In genomic region chr10:58517481-58518355, GRCh38 we compare ENCODE assay signal across 23 cellular contexts. TPM values are rescaled to one million over a fixed set of nuclear protein-coding genes. Genes with fewer than 3 reads are reported as not detected.
DNase-seq lines count a peak whose midpoint lies in the region; ATAC-seq, FAIRE-seq and TF ChIP-seq lines count a peak whose summit lies in the region.
"Had no signal": no experiment of that assay in that cellular context is flagged by ENCODE, and none has a peak within 500 bp of the region (broad histone marks: within the 10 kb centered on the region; RNA-seq: fewer than 3 reads in every experiment).

No MANE protein-coding gene starts in this region.

- H3K36me3 ChIP-seq in ascending aorta = no peaks in the 10 kb centered on the region
- H3K36me3 ChIP-seq: esophagus squamous epithelium, spleen, suprapubic skin had no signal

- H3K4me1 ChIP-seq in A549 (peaks cover 36% of the 10 kb centered on the region), ascending aorta (no peaks in the 10 kb centered on the region)

- CTCF ChIA-PET in A549 (lab: Yijun Ruan, JAX) = interaction anchor here (0.6 to 2.2 kb wide), 9 partner anchors 10 to 124 kb away, joined by 3 to 6 read pairs (median 4); no protein-coding TSS in a partner anchor

- intact Hi-C loops in ascending aorta (cut with DNase I) = no loop called here

- ATAC-seq in A549 (no peak), GM19463 (IDR thresholded peaks at IDR 0.05; ENCODE audit: unreplicated experiment) (peak; percentile 42), HG03520 (IDR thresholded peaks at IDR 0.05; ENCODE audit: unreplicated experiment) (peak; percentile 37), HG03139 (IDR thresholded peaks at IDR 0.05; ENCODE audit: unreplicated experiment) (no peak)
- ATAC-seq: CD8-positive, alpha-beta T cell; T-cell had no signal

- H3K4me2 ChIP-seq in A549 = peak overlapping the region; percentile 85

- no peak for DNase-seq in A549 (ENCODE audit: low read depth in 1 of 2, low spot score in 1 of 2)
- no peak for DNase-seq in epithelial cell of proximal tubule (ENCODE audit: low read depth)
- DNase-seq in ascending aorta (ENCODE audit: low spot score in 2 of 2) = no peak
- DNase-seq in 8988T = no peak
- DNase-seq in NCI-H2196 treated with DMSO at 0.1 percent for 48 hours (lab: John Stamatoyannopoulos, UW; ENCODE audit: unreplicated experiment) = no peak
- DNase-seq: activated CD4-positive, alpha-beta T cell treated with anti-CD3 and anti-CD28 coated beads, Interleukin-2, amount 50 U/mL, for 4 hours; activated naive CD4-positive, alpha-beta T cell treated with anti-CD3 and anti-CD28 coated beads for 36 hours; aorta; CD8-positive, alpha-beta T cell; DMS79; effector CD8-positive, alpha-beta T cell; esophagus squamous epithelium; glutamatergic neuron; NCI-H1417 treated with DMSO at 0.1 percent for 48 hours; NCI-H2171; NCI-H748 treated with DMSO at 0.1 percent for 48 hours; SIG-M5; spleen; T-cell had no signal

- H3K9me3 ChIP-seq in A549 = peaks cover 14% of the 10 kb centered on the region
- no peaks in the 10 kb centered on the region for H3K9me3 ChIP-seq in ascending aorta
- H3K9me3 ChIP-seq: esophagus squamous epithelium, spleen, suprapubic skin had no signal

- H3K4me3 ChIP-seq in A549 = 0 out of 3 replicates have a peak overlapping the region, but pooled peaks have one; percentile 21
- peak overlapping the region; percentile 92 for H3K4me3 ChIP-seq in epithelial cell of proximal tubule (ENCODE audit: low read depth, low read length)
- no peak overlapping the region for H3K4me3 ChIP-seq in ascending aorta
- H3K4me3 ChIP-seq: esophagus squamous epithelium, spleen, suprapubic skin had no signal

- no peak for TF ChIP-seq POLR2A in A549 (IDR thresholded peaks at IDR 0.05; ENCODE audit: low read length)

- peak overlapping the region; percentile 84 to 91 for H3K27ac ChIP-seq in A549
- H3K27ac ChIP-seq in ascending aorta = no peak overlapping the region
- H3K27ac ChIP-seq: esophagus squamous epithelium, spleen, suprapubic skin had no signal

- 37% methylated on average over 5 of the region's 5 CpGs for WGBS in A549 (ENCODE audit: missing lambda C conversion rate)

- no peaks in the 10 kb centered on the region for H3K27me3 ChIP-seq in ascending aorta

- FAIRE-seq in A549 (lab: Jason Lieb, UNC) = no peak

- POLR2A ChIA-PET in A549 (lab: Yijun Ruan, JAX) = interaction anchor here (0.5 to 1.9 kb wide), 2 partner anchors 121 to 143 kb away, joined by 3 to 6 read pairs; no protein-coding TSS in a partner anchor

- no peak for TF ChIP-seq RAD21 in A549 (conservative IDR thresholded peaks at IDR 0.05 in 1 of 2, IDR thresholded peaks at IDR 0.05 in 1 of 2)

- TF ChIP-seq CTCF in A549 (IDR thresholded peaks at IDR 0.05) (no peak), epithelial cell of proximal tubule (conservative IDR thresholded peaks at IDR 0.05; ENCODE audit: low read depth, low read length) (no peak), ascending aorta (IDR thresholded peaks at IDR 0.05) (no peak)

- TF ChIP-seq EP300 in A549 (IDR thresholded peaks at IDR 0.05) = no peak

TF ChIP-seq in A549, 52 proteins besides CTCF, POLR2A, EP300 and RAD21:
- peak; percentile 86 for TF ChIP-seq MAFK (IDR thresholded peaks at IDR 0.05; ENCODE audit: partially characterized antibody)
- no peak for TF ChIP-seq USF2 (IDR thresholded peaks at IDR 0.05)

RNA-seq across cellular contexts. Expression of gene BICC1, which starts 5.0 kb away (rescaled TPM):
- polyA plus RNA-seq in A549 (2011; rRNA removed) (36.9 and 50.7 TPM in 2 replicates), A549 (2017; fragmentation: RNase III; extraction: RNeasy Plus Mini Kit Qiagen cat#74134 plus additional on column Dnase treatment) (52.4 to 57.7 TPM (median 56.8 TPM) in 3 replicates)
- 7.3 and 9.6 TPM in 2 replicates for polyA plus RNA-seq in A549 (2012; cell fraction: cytosol; rRNA removed)
- 6.3 and 10.1 TPM in 2 replicates for polyA plus RNA-seq in A549 (2012; cell fraction: nucleus; rRNA removed)
- polyA minus RNA-seq in A549 (2011; rRNA and poly(A)+ RNA removed) = 155 and 169 TPM in 2 replicates
- total RNA-seq in epithelial cell of proximal tubule (103 and 150 TPM in 2 replicates), ascending aorta (9.3 TPM)
- total RNA-seq: activated naive CD4-positive, alpha-beta T cell treated with anti-CD3 and anti-CD28 coated beads for 36 hours; CD8-positive, alpha-beta T cell had no signal

Comparison
In these comparisons a context has a peak if more than half of its experiments do, and no peak if none do; other contexts are left out.
1. ATAC-seq: peak in GM19463 (single experiment) and HG03520 (single experiment); none in A549 (0 of 2) and HG03139 (single experiment).
2. H3K27ac ChIP-seq: peak in A549 (2 of 2); none in ascending aorta (0 of 2).
3. H3K4me3 ChIP-seq: peak in A549 (single experiment) and epithelial cell of proximal tubule (single experiment); none in ascending aorta (0 of 2).
4. RNA of gene BICC1, which starts 5.0 kb away (total RNA-seq): 103 to 150 TPM in epithelial cell of proximal tubule; 9.3 TPM in ascending aorta (single experiment); every median in the first group is over 10 times any median in the second.